In genomic region chr1:3020263-3020909, GRCh38 we compare ENCODE assay signal across 31 cellular contexts. TPM values are rescaled to one million over a fixed set of nuclear protein-coding genes. Genes with fewer than 3 reads are reported as not detected.
"Had no signal": no experiment of that assay in that cellular context is flagged by ENCODE, and none has a peak within 500 bp of the region (broad histone marks: within the 10 kb centered on the region; RNA-seq: fewer than 3 reads in every experiment).

No MANE protein-coding gene starts in this region.

- H3K4me2 ChIP-seq: smooth muscle cell had no signal

- H3K27ac Mint-ChIP-seq: activated CD4-positive, alpha-beta T cell treated with anti-CD3 and anti-CD28 coated beads, Interleukin-2, amount 10 ng/mL, durations not matched to agents 7 days and 5 days; activated CD8-positive, alpha-beta T cell treated with anti-CD3 and anti-CD28 coated beads for 36 hours; activated naive CD8-positive, alpha-beta T cell treated with anti-CD3 and anti-CD28 coated beads for 36 hours; activated T-cell treated with anti-CD3 and anti-CD28 coated beads, Interleukin-2, amount 50 U/mL, for 72 hours; brain; effector memory CD8-positive, alpha-beta T cell; memory B cell; nephron progenitor cell had no signal

- H3K27ac ChIP-seq: adrenal gland, ascending aorta, cardiac muscle cell, gastrocnemius medialis, pancreas, psoas muscle, suprapubic skin, vagina had no signal

- H3K4me1 ChIP-seq: adrenal gland, ascending aorta, gastrocnemius medialis, pancreas, psoas muscle, suprapubic skin, vagina had no signal

- H3K4me3 ChIP-seq: adrenal gland, ascending aorta, cardiac muscle cell, gastrocnemius medialis, pancreas, psoas muscle, smooth muscle cell, suprapubic skin, vagina had no signal

- H3K36me3 ChIP-seq: adrenal gland, ascending aorta, cardiac muscle cell, gastrocnemius medialis, pancreas, suprapubic skin, vagina had no signal

- H3K9me3 ChIP-seq: adrenal gland, ascending aorta, gastrocnemius medialis, pancreas, psoas muscle, suprapubic skin, vagina had no signal

- H3K4me3 Mint-ChIP-seq: activated CD4-positive, alpha-beta T cell treated with anti-CD3 and anti-CD28 coated beads, Interleukin-2, amount 10 ng/mL, durations not matched to agents 7 days and 5 days; activated CD8-positive, alpha-beta T cell treated with anti-CD3 and anti-CD28 coated beads for 36 hours; activated naive CD8-positive, alpha-beta T cell treated with anti-CD3 and anti-CD28 coated beads for 36 hours; activated T-cell treated with anti-CD3 and anti-CD28 coated beads, Interleukin-2, amount 50 U/mL, for 72 hours; brain; effector memory CD8-positive, alpha-beta T cell; memory B cell; nephron progenitor cell had no signal

- H3K9me3 Mint-ChIP-seq: activated CD4-positive, alpha-beta T cell treated with anti-CD3 and anti-CD28 coated beads, Interleukin-2, amount 10 ng/mL, durations not matched to agents 7 days and 5 days; activated CD8-positive, alpha-beta T cell treated with anti-CD3 and anti-CD28 coated beads for 36 hours; activated naive CD8-positive, alpha-beta T cell treated with anti-CD3 and anti-CD28 coated beads for 36 hours; activated T-cell treated with anti-CD3 and anti-CD28 coated beads, Interleukin-2, amount 50 U/mL, for 72 hours; effector memory CD8-positive, alpha-beta T cell; memory B cell had no signal

- H3K27me3 Mint-ChIP-seq: activated CD4-positive, alpha-beta T cell treated with anti-CD3 and anti-CD28 coated beads, Interleukin-2, amount 10 ng/mL, durations not matched to agents 7 days and 5 days; activated CD8-positive, alpha-beta T cell treated with anti-CD3 and anti-CD28 coated beads for 36 hours; activated naive CD8-positive, alpha-beta T cell treated with anti-CD3 and anti-CD28 coated beads for 36 hours; memory B cell had no signal

- H3K4me1 Mint-ChIP-seq: activated CD4-positive, alpha-beta T cell treated with anti-CD3 and anti-CD28 coated beads, Interleukin-2, amount 10 ng/mL, durations not matched to agents 7 days and 5 days; activated naive CD8-positive, alpha-beta T cell treated with anti-CD3 and anti-CD28 coated beads for 36 hours; brain; memory B cell; nephron progenitor cell had no signal

- H3K36me3 Mint-ChIP-seq: activated naive CD8-positive, alpha-beta T cell treated with anti-CD3 and anti-CD28 coated beads for 36 hours; brain; memory B cell had no signal

- H3K27me3 ChIP-seq: ascending aorta, cardiac muscle cell, pancreas, vagina had no signal

- DNase-seq: activated CD4-positive, alpha-beta T cell treated with anti-CD3 and anti-CD28 coated beads for 1 hour; activated CD4-positive, alpha-beta T cell treated with anti-CD3 and anti-CD28 coated beads, Interleukin-2, amount 10 ng/mL, durations not matched to agents 7 days and 5 days; activated CD8-positive, alpha-beta T cell treated with anti-CD3 and anti-CD28 coated beads for 36 hours; activated naive CD4-positive, alpha-beta T cell; activated naive CD8-positive, alpha-beta T cell treated with anti-CD3 and anti-CD28 coated beads for 36 hours; activated T-cell treated with anti-CD3 and anti-CD28 coated beads, Interleukin-2, amount 50 U/mL, for 72 hours; adrenal gland; cortex of kidney; effector memory CD8-positive, alpha-beta T cell; erythroblast; gastrocnemius medialis; glutamatergic neuron; nephron progenitor cell; pancreas; psoas muscle; stimulated activated CD4-positive, alpha-beta T cell treated with anti-CD3 and anti-CD28 coated beads, Interleukin-15, amount 100 ng/mL, for 24 hours; stimulated activated CD4-positive, alpha-beta T cell treated with anti-CD3 and anti-CD28 coated beads, Interleukin-2, amount 100 ng/mL, for 24 hours; stimulated activated naive CD4-positive, alpha-beta T cell; T-helper 2 cell; trophoblast cell had no signal

RNA-seq across cellular contexts. Expression of gene ACTRT2, which starts 0.9 kb away (rescaled TPM):
- total RNA-seq: activated CD4-positive, alpha-beta T cell treated with anti-CD3 and anti-CD28 coated beads, Interleukin-2, amount 10 ng/mL, durations not matched to agents 7 days and 5 days; activated CD8-positive, alpha-beta T cell treated with anti-CD3 and anti-CD28 coated beads for 36 hours; activated naive CD8-positive, alpha-beta T cell treated with anti-CD3 and anti-CD28 coated beads for 36 hours; activated T-cell treated with anti-CD3 and anti-CD28 coated beads, Interleukin-2, amount 50 U/mL, for 72 hours; adrenal gland; ascending aorta; cardiac muscle cell; cerebellum; gastrocnemius medialis; lower leg skin; mononuclear cell; myocyte; pancreas; psoas muscle; smooth muscle cell; suprapubic skin; vagina had no signal
- polyA plus RNA-seq: adrenal gland, cardiac muscle cell, pancreas, psoas muscle, smooth muscle cell had no signal

RNA-seq across cellular contexts. Expression of gene PRDM16, which starts 48.6 kb away (rescaled TPM):
- total RNA-seq: mononuclear cell, myocyte had no signal
